Comparison of ENCODE assay signal across 8 cellular contexts in genomic region chr10:6269953-6270867, GRCh38.
DNase-seq lines count a peak whose midpoint lies in the region; ATAC-seq lines count a peak whose summit lies in the region.

No MANE protein-coding gene starts in this region.

- H3K9me3 ChIP-seq in HAP-1: no peaks in the 10 kb centered on the region

- in situ Hi-C loops in HAP-1 (cut with MboI; ENCODE audit: low sequenced_read_pairs): no loop called here

- peak; percentile 38 for DNase-seq in activated CD4-positive, CD25-positive, alpha-beta regulatory T cell treated with anti-CD3 and anti-CD28 coated beads, Interleukin-2, amount 50 U/mL, for 16 hours (ENCODE audit: low read depth, low spot score)
- peak; percentile 56 for DNase-seq in effector CD4-positive, alpha-beta T cell
- peak; percentile 61 for DNase-seq in stimulated activated CD8-positive, alpha-beta memory T cell treated with anti-CD3 and anti-CD28 coated beads, Interleukin-4, amount 100 ng/mL, for 24 hours (ENCODE audit: low read depth)
- DNase-seq in posterior vena cava (ENCODE audit: low spot score) (no peak), NCI-H128 (lab: John Stamatoyannopoulos, UW; ENCODE audit: unreplicated experiment) (no peak), HAP-1 (ENCODE audit: low spot score in 2 of 2) (no peak)

- no peaks in the 10 kb centered on the region for H3K36me3 ChIP-seq in HAP-1 (replicated peaks)

- no peaks in the 10 kb centered on the region for H3K27me3 ChIP-seq in HAP-1 (ENCODE audit: low read depth)

- ATAC-seq in GM18520 (IDR thresholded peaks at IDR 0.05; ENCODE audit: unreplicated experiment) (peak; percentile 54), HG03039 (IDR thresholded peaks at IDR 0.05; ENCODE audit: unreplicated experiment) (peak; percentile 55)

- intact Hi-C loops in posterior vena cava (cut with DNase I): loop anchor here in 1 of 2 donors (5.0 kb wide), 1 partner anchor 132 kb away; no protein-coding TSS in a partner anchor

- no peak overlapping the region for H3K4me3 ChIP-seq in HAP-1

- H3K4me1 ChIP-seq in HAP-1: no peaks in the 10 kb centered on the region

Comparison
In these comparisons a context has a peak if more than half of its experiments do, and no peak if none do; other contexts are left out.
1. DNase-seq: peak in activated CD4-positive, CD25-positive, alpha-beta regulatory T cell treated with anti-CD3 and anti-CD28 coated beads, Interleukin-2, amount 50 U/mL, for 16 hours (single experiment), effector CD4-positive, alpha-beta T cell (single experiment) and stimulated activated CD8-positive, alpha-beta memory T cell treated with anti-CD3 and anti-CD28 coated beads, Interleukin-4, amount 100 ng/mL, for 24 hours (single experiment); none in posterior vena cava (single experiment), NCI-H128 (single experiment) and HAP-1 (0 of 2).